In genomic region chr6:117496383-117496990, GRCh38 we compare ENCODE assay signal across 12 cellular contexts. TPM values are rescaled to one million over a fixed set of nuclear protein-coding genes. Genes with fewer than 3 reads are reported as not detected.
A peak's percentile ranks its signal among the peaks of the same experiment; 100 is the strongest.
DNase-seq lines count a peak whose midpoint lies in the region; ATAC-seq, FAIRE-seq and TF ChIP-seq lines count a peak whose summit lies in the region.
"Had no signal": no experiment of that assay in that cellular context is flagged by ENCODE, and none has a peak within 500 bp of the region (broad histone marks: within the 10 kb centered on the region; RNA-seq: fewer than 3 reads in every experiment).

No MANE protein-coding gene starts in this region.

- DNase-seq in stimulated activated naive CD8-positive, alpha-beta T cell treated with anti-CD3 and anti-CD28 coated beads, Interleukin-15, Interleukin-2, amounts not matched to agents 100 U/mL and 50 U/mL, for 24 hours = no peak
- no peak for DNase-seq in stimulated activated naive CD8-positive, alpha-beta T cell treated with anti-CD3 and anti-CD28 coated beads, Interleukin-15, amount 100 ng/mL, for 72 hours
- no peak for DNase-seq in esophagus squamous epithelium (lab: John Stamatoyannopoulos, UW)
- no peak for DNase-seq in activated CD8-positive, alpha-beta memory T cell treated with anti-CD3 and anti-CD28 coated beads, Interleukin-2, amount 50 U/mL, for 4 hours
- no peak for DNase-seq in iPS-NIHi7 (ENCODE audit: extremely low spot score)
- DNase-seq in frontal cortex (ENCODE audit: low spot score in 2 of 2) = no peak
- DNase-seq in GM10266 (ENCODE audit: extremely low spot score) = no peak
- DNase-seq: activated effector memory CD4-positive, alpha-beta T cell treated with anti-CD3 and anti-CD28 coated beads, Interleukin-2, amount 50 U/mL, for 16 hours; MV-4-11; pancreas had no signal

- no peak overlapping the region for H3K4me3 Mint-ChIP-seq in stimulated activated naive CD8-positive, alpha-beta T cell treated with anti-CD3 and anti-CD28 coated beads, Interleukin-15, amount 100 ng/mL, for 72 hours

- H3K27me3 Mint-ChIP-seq in stimulated activated naive CD8-positive, alpha-beta T cell treated with anti-CD3 and anti-CD28 coated beads, Interleukin-15, amount 100 ng/mL, for 72 hours = no peaks in the 10 kb centered on the region

- ATAC-seq in stimulated activated naive CD8-positive, alpha-beta T cell treated with anti-CD3 and anti-CD28 coated beads, Interleukin-15, Interleukin-2, amounts not matched to agents 100 U/mL and 50 U/mL, for 24 hours = peak; percentile 52
- ATAC-seq in stimulated activated naive CD8-positive, alpha-beta T cell treated with anti-CD3 and anti-CD28 coated beads, Interleukin-15, amount 100 ng/mL, for 72 hours = no peak
- peak; percentile 52 for ATAC-seq in HG03439 (IDR thresholded peaks at IDR 0.05; ENCODE audit: unreplicated experiment)

- no peak for TF ChIP-seq CTCF in esophagus squamous epithelium (IDR thresholded peaks at IDR 0.05)
- no peak for TF ChIP-seq CTCF in GM10266 (IDR thresholded peaks at IDR 0.05; ENCODE audit: control insufficient read depth, insufficient read depth, low read depth, missing control alignments)

- H3K4me1 Mint-ChIP-seq in stimulated activated naive CD8-positive, alpha-beta T cell treated with anti-CD3 and anti-CD28 coated beads, Interleukin-15, amount 100 ng/mL, for 72 hours = peaks cover 16% of the 10 kb centered on the region

- intact Hi-C loops in esophagus squamous epithelium (cut with DNase I) = no loop called here

- peak overlapping the region in 1 of 4 donors; percentile 40 for H3K4me3 ChIP-seq in esophagus squamous epithelium
- H3K4me3 ChIP-seq: BLaER1 treated with 17β-estradiol and CSF1 and Interleukin-3, amounts not matched to agents 10 nM and 100 nM; pancreas had no signal

- H3K9me3 Mint-ChIP-seq in stimulated activated naive CD8-positive, alpha-beta T cell treated with anti-CD3 and anti-CD28 coated beads, Interleukin-15, amount 100 ng/mL, for 72 hours = no peaks in the 10 kb centered on the region

- H3K27ac ChIP-seq in esophagus squamous epithelium = peak overlapping the region; percentile 38 to 65 (median 56)
- H3K27ac ChIP-seq: pancreas had no signal

- no peak for TF ChIP-seq POLR2A in esophagus squamous epithelium (IDR thresholded peaks at IDR 0.05)

- H3K9me3 ChIP-seq in esophagus squamous epithelium = no peaks in the 10 kb centered on the region
- H3K9me3 ChIP-seq: BLaER1 treated with 17β-estradiol and CSF1 and Interleukin-3, amounts not matched to agents 10 nM and 100 nM; pancreas had no signal

- H3K36me3 ChIP-seq in esophagus squamous epithelium = no peaks in the 10 kb centered on the region
- H3K36me3 ChIP-seq: BLaER1 treated with 17β-estradiol and CSF1 and Interleukin-3, amounts not matched to agents 10 nM and 100 nM; pancreas had no signal

- peak overlapping the region in 1 of 2 donors; percentile 19 for H3K27ac Mint-ChIP-seq in stimulated activated naive CD8-positive, alpha-beta T cell treated with anti-CD3 and anti-CD28 coated beads, Interleukin-15, amount 100 ng/mL, for 72 hours

- FAIRE-seq in frontal cortex (lab: Jason Lieb, UNC) = no peak
- FAIRE-seq: pancreas had no signal

- peaks cover 0 to 53% (median 36%) of the 10 kb centered on the region in 3 donors for H3K4me1 ChIP-seq in esophagus squamous epithelium

- 59 to 60% methylated on average over 1 of the region's 1 CpG for WGBS in esophagus squamous epithelium, 2 donors

- H3K27me3 ChIP-seq in esophagus squamous epithelium = no peaks in the 10 kb centered on the region
- H3K27me3 ChIP-seq: BLaER1 treated with 17β-estradiol and CSF1 and Interleukin-3, amounts not matched to agents 10 nM and 100 nM; pancreas had no signal

RNA-seq across cellular contexts. Expression of gene DCBLD1, which starts 14.0 kb away (rescaled TPM):
- total RNA-seq in esophagus squamous epithelium = 10 to 100 TPM in 2 of 4 donors, 1 to 10 TPM in 2; 6.7 to 19.1 (median 10.8) TPM
- total RNA-seq in frontal cortex = 3.7 TPM
